In the genomic region with DNA sequence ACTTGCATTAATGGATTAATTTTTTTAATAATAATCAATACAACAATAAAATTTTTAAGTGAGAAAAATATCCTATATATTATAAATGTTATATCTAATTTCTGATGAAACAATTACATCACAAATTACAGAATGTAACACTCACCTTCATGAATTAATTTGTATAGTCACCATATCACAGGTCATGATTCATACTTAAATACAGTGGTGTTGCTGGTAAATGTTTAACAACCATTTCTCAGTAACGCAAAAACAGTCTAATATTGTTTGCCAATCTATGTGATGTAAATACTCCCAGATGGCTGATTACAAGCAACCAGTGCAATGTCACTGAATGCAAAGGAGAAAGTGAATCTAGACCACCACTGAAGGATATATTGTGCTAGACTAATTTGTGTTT, we compare ENCODE assay signal across 21 cellular contexts.
DNase-seq lines count a peak whose midpoint lies in the region; ATAC-seq, FAIRE-seq and TF ChIP-seq lines count a peak whose summit lies in the region.
"Had no signal": no experiment of that assay in that cellular context is flagged by ENCODE, and none has a peak within 500 bp of the region (broad histone marks: within the 10 kb centered on the region; RNA-seq: fewer than 3 reads in every experiment).

No MANE protein-coding gene starts in this region.

- peak; percentile 2 to 31 for DNase-seq in NCI-H2081 (lab: John Stamatoyannopoulos, UW)
- DNase-seq in NCI-H2081 treated with DMSO at 0.1 percent for 48 hours (lab: John Stamatoyannopoulos, UW): no peak
- peak; percentile 6 for DNase-seq in HT-29 (ENCODE audit: low spot score)
- peak; percentile 17 for DNase-seq in bronchial epithelial cell (ENCODE audit: low read depth)
- DNase-seq in renal cortical epithelial cell (ENCODE audit: low read depth): peak; percentile 68
- no peak for DNase-seq in MCF 10A (ENCODE audit: unreplicated experiment)
- no peak for DNase-seq in stimulated activated naive CD8-positive, alpha-beta T cell treated with anti-CD3 and anti-CD28 coated beads, Interleukin-15, Interleukin-2, amounts not matched to agents 100 U/mL and 50 U/mL, for 24 hours
- DNase-seq: 8988T; Caco-2; CD8-positive, alpha-beta memory T cell; DMS153; DND-41; EL; KG1 had no signal

- TF ChIP-seq CTCF in bronchial epithelial cell (IDR thresholded peaks at IDR 0.05; ENCODE audit: insufficient read depth, low read length, severe bottlenecking): no peak
- TF ChIP-seq CTCF in MCF 10A (IDR thresholded peaks at IDR 0.05; ENCODE audit: unreplicated experiment): no peak

- H3K36me3 ChIP-seq in bronchial epithelial cell (ENCODE audit: control insufficient read depth, insufficient read depth, low read length): no peaks in the 10 kb centered on the region
- H3K36me3 ChIP-seq: HAP-1 had no signal

- no peak overlapping the region for H3K27ac Mint-ChIP-seq in MCF 10A (ENCODE audit: low read depth, unreplicated experiment)
- H3K27ac Mint-ChIP-seq: B cell; CD8-positive, alpha-beta memory T cell had no signal

- no peaks in the 10 kb centered on the region for H3K4me1 Mint-ChIP-seq in MCF 10A (ENCODE audit: insufficient read depth, unreplicated experiment)
- H3K4me1 Mint-ChIP-seq: B cell; CD8-positive, alpha-beta memory T cell had no signal

- CTCF ChIA-PET in MCF 10A (lab: Yijun Ruan, JAX): no interaction called here

- intact Hi-C loops in MCF 10A (cut with micrococcal nuclease): no loop called here

- POLR2A ChIA-PET in MCF 10A (lab: Yijun Ruan, JAX): no interaction called here

- FAIRE-seq in bronchial epithelial cell (lab: Jason Lieb, UNC): no peak
- FAIRE-seq: GM12878, GM19239, H1 had no signal

- H3K27me3 Mint-ChIP-seq in MCF 10A (ENCODE audit: insufficient read depth, unreplicated experiment): no peaks in the 10 kb centered on the region
- H3K27me3 Mint-ChIP-seq: B cell had no signal

- no peak overlapping the region for H3K4me3 Mint-ChIP-seq in MCF 10A (ENCODE audit: unreplicated experiment)
- H3K4me3 Mint-ChIP-seq: B cell; CD8-positive, alpha-beta memory T cell had no signal

- peaks cover 14% of the 10 kb centered on the region for H3K9me3 Mint-ChIP-seq in MCF 10A (ENCODE audit: unreplicated experiment)
- H3K9me3 Mint-ChIP-seq: CD8-positive, alpha-beta memory T cell had no signal

- H3K27me3 ChIP-seq in bronchial epithelial cell (ENCODE audit: control insufficient read depth, insufficient read depth, low read length): no peaks in the 10 kb centered on the region
- H3K27me3 ChIP-seq: BLaER1 treated with 17β-estradiol and CSF1 and Interleukin-3, amounts not matched to agents 10 nM and 100 nM had no signal

- no peaks in the 10 kb centered on the region for H3K36me3 Mint-ChIP-seq in MCF 10A (ENCODE audit: insufficient read depth, unreplicated experiment)
- H3K36me3 Mint-ChIP-seq: CD8-positive, alpha-beta memory T cell had no signal

- H3K4me3 ChIP-seq in bronchial epithelial cell (ENCODE audit: low read depth, low read length): no peak overlapping the region
- H3K4me3 ChIP-seq: BLaER1 treated with 17β-estradiol and CSF1 and Interleukin-3, amounts not matched to agents 10 nM and 100 nM; GM12878; HAP-1 had no signal

- no TSS peak for BruUV-seq in MCF 10A (replicated peaks; lab: Mats Ljungman, UMichigan)

- ATAC-seq in HG03159 (IDR thresholded peaks at IDR 0.05; ENCODE audit: unreplicated experiment): no peak
- ATAC-seq in stimulated activated naive CD8-positive, alpha-beta T cell treated with anti-CD3 and anti-CD28 coated beads, Interleukin-15, Interleukin-2, amounts not matched to agents 100 U/mL and 50 U/mL, for 24 hours: no peak
- ATAC-seq: GM12878 had no signal

Comparison
In these comparisons a context has a peak if more than half of its experiments do, and no peak if none do; other contexts are left out.
1. DNase-seq: peak in NCI-H2081 (2 of 2), HT-29 (single experiment), bronchial epithelial cell (single experiment) and renal cortical epithelial cell (single experiment); none in NCI-H2081 treated with DMSO at 0.1 percent for 48 hours (single experiment), MCF 10A (single experiment) and stimulated activated naive CD8-positive, alpha-beta T cell treated with anti-CD3 and anti-CD28 coated beads, Interleukin-15, Interleukin-2, amounts not matched to agents 100 U/mL and 50 U/mL, for 24 hours (single experiment).